Comparison of ENCODE assay signal across 19 cellular contexts in genomic region chr3:16236856-16237393, GRCh38.
"Had no signal": no experiment of that assay in that cellular context is flagged by ENCODE, and none has a peak within 500 bp of the region (broad histone marks: within the 10 kb centered on the region; RNA-seq: fewer than 3 reads in every experiment).

No MANE protein-coding gene starts in this region.

- H3K4me3 ChIP-seq: neural progenitor cell, psoas muscle, right lobe of liver, smooth muscle cell, thyroid gland had no signal

- FAIRE-seq: endothelial cell of umbilical vein, urothelium cell line had no signal

- H3K4me1 ChIP-seq: neural progenitor cell, thyroid gland had no signal

- H3K27me3 ChIP-seq: neural progenitor cell, right lobe of liver, thyroid gland had no signal

- H3K27ac ChIP-seq: neural progenitor cell, psoas muscle, thyroid gland had no signal

- H3K36me3 ChIP-seq: neural progenitor cell, right lobe of liver, thyroid gland had no signal

- DNase-seq: activated CD4-positive, alpha-beta memory T cell treated with anti-CD3 and anti-CD28 coated beads, Interleukin-2, amount 10 ng/mL, durations not matched to agents 7 days and 5 days; activated CD4-positive, alpha-beta T cell treated with anti-CD3 and anti-CD28 coated beads for 48 hours; activated CD8-positive, alpha-beta memory T cell treated with anti-CD3 and anti-CD28 coated beads, Interleukin-2, amount 10 ng/mL, durations not matched to agents 7 days and 5 days; activated naive CD4-positive, alpha-beta T cell; activated naive CD8-positive, alpha-beta T cell treated with anti-CD3 and anti-CD28 coated beads for 36 hours; amygdala; effector CD4-positive, alpha-beta T cell; foreskin melanocyte; glutamatergic neuron; mesenchymal stem cell; naive thymus-derived CD4-positive, alpha-beta T cell; psoas muscle; right lobe of liver; stimulated activated CD4-positive, alpha-beta T cell treated with anti-CD3 and anti-CD28 coated beads, Interleukin-4, amount 100 ng/mL, for 24 hours; thyroid gland had no signal

- H3K9me3 ChIP-seq: psoas muscle, right lobe of liver, thyroid gland had no signal
